In genomic region chr15:29014493-29014892, GRCh38 we compare ENCODE assay signal across 23 cellular contexts.
A peak's percentile ranks its signal among the peaks of the same experiment; 100 is the strongest.
DNase-seq lines count a peak whose midpoint lies in the region; ATAC-seq, FAIRE-seq and TF ChIP-seq lines count a peak whose summit lies in the region.
"Had no signal": no experiment of that assay in that cellular context is flagged by ENCODE, and none has a peak within 500 bp of the region (broad histone marks: within the 10 kb centered on the region; RNA-seq: fewer than 3 reads in every experiment).

No MANE protein-coding gene starts in this region.

- H3K4me1 Mint-ChIP-seq in activated naive CD8-positive, alpha-beta T cell (ENCODE audit: low read depth) = peaks cover 68% of the 10 kb centered on the region
- H3K4me1 Mint-ChIP-seq in activated naive CD8-positive, alpha-beta T cell treated with anti-CD3 and anti-CD28 coated beads, Interleukin-2, amount 50 U/mL, for 24 hours = peaks cover 43% of the 10 kb centered on the region
- H3K4me1 Mint-ChIP-seq in natural killer cell = peaks cover 40 to 48% of the 10 kb centered on the region in 2 donors
- H3K4me1 Mint-ChIP-seq: B cell had no signal

- H3K36me3 Mint-ChIP-seq in activated naive CD8-positive, alpha-beta T cell = peaks cover 2% of the 10 kb centered on the region
- peaks cover 6% of the 10 kb centered on the region for H3K36me3 Mint-ChIP-seq in activated naive CD8-positive, alpha-beta T cell treated with anti-CD3 and anti-CD28 coated beads, Interleukin-2, amount 50 U/mL, for 24 hours (ENCODE audit: low read depth)
- H3K36me3 Mint-ChIP-seq in natural killer cell = peaks cover 9% of the 10 kb centered on the region
- H3K36me3 Mint-ChIP-seq: IgD-negative memory B cell had no signal

- H3K9me3 ChIP-seq in K562 (replicated peaks; ENCODE audit: control insufficient read depth, insufficient read depth, low read depth, low read length) (no peaks in the 10 kb centered on the region), smooth muscle cell (replicated peaks; ENCODE audit: low read depth) (no peaks in the 10 kb centered on the region)
- H3K9me3 ChIP-seq: A549 had no signal

- no peaks in the 10 kb centered on the region for H3K9me3 Mint-ChIP-seq in activated naive CD8-positive, alpha-beta T cell (ENCODE audit: low read depth)
- no peaks in the 10 kb centered on the region for H3K9me3 Mint-ChIP-seq in activated naive CD8-positive, alpha-beta T cell treated with anti-CD3 and anti-CD28 coated beads, Interleukin-2, amount 50 U/mL, for 24 hours
- H3K9me3 Mint-ChIP-seq in natural killer cell = no peaks in the 10 kb centered on the region
- H3K9me3 Mint-ChIP-seq: IgD-negative memory B cell had no signal

- peak overlapping the region; percentile 42 for H3K27ac Mint-ChIP-seq in activated naive CD8-positive, alpha-beta T cell
- no peak overlapping the region for H3K27ac Mint-ChIP-seq in activated naive CD8-positive, alpha-beta T cell treated with anti-CD3 and anti-CD28 coated beads, Interleukin-2, amount 50 U/mL, for 24 hours
- peak overlapping the region; percentile 50 to 72 for H3K27ac Mint-ChIP-seq in natural killer cell
- H3K27ac Mint-ChIP-seq: B cell, IgD-negative memory B cell had no signal

- no peaks in the 10 kb centered on the region for H3K27me3 Mint-ChIP-seq in activated naive CD8-positive, alpha-beta T cell
- no peaks in the 10 kb centered on the region for H3K27me3 Mint-ChIP-seq in activated naive CD8-positive, alpha-beta T cell treated with anti-CD3 and anti-CD28 coated beads, Interleukin-2, amount 50 U/mL, for 24 hours
- H3K27me3 Mint-ChIP-seq in natural killer cell (ENCODE audit: low read depth in 2 of 2) = no peaks in the 10 kb centered on the region
- H3K27me3 Mint-ChIP-seq: B cell, IgD-negative memory B cell had no signal

- H3K79me2 ChIP-seq in K562 (ENCODE audit: control insufficient read depth, insufficient read depth, low read length) (no peaks in the 10 kb centered on the region), smooth muscle cell (ENCODE audit: low read depth) (no peaks in the 10 kb centered on the region)

- CTCF ChIA-PET in K562 (lab: Yijun Ruan, JAX; ENCODE audit: low intra/inter-chr PET ratio) = no interaction called here

- no peaks in the 10 kb centered on the region for H4K20me1 ChIP-seq in K562 (replicated peaks; ENCODE audit: control insufficient read depth, insufficient read depth, low read length)
- H4K20me1 ChIP-seq in smooth muscle cell (ENCODE audit: low read depth) = no peaks in the 10 kb centered on the region

- no peak overlapping the region for H3K4me3 Mint-ChIP-seq in activated naive CD8-positive, alpha-beta T cell
- H3K4me3 Mint-ChIP-seq in activated naive CD8-positive, alpha-beta T cell treated with anti-CD3 and anti-CD28 coated beads, Interleukin-2, amount 50 U/mL, for 24 hours = no peak overlapping the region
- no peak overlapping the region for H3K4me3 Mint-ChIP-seq in natural killer cell
- H3K4me3 Mint-ChIP-seq: B cell, IgD-negative memory B cell had no signal

- no peaks in the 10 kb centered on the region for H3K9me1 ChIP-seq in K562 (ENCODE audit: control insufficient read depth, insufficient read depth, low read length)

- FAIRE-seq in K562 (lab: Jason Lieb, UNC) = no peak
- FAIRE-seq: A549, D721Med, GM12878, RCC 7860 had no signal

- TF ChIP-seq CTCF in K562 (IDR thresholded peaks at IDR 0.05 in 2 of 3, conservative IDR thresholded peaks at IDR 0.05 in 1 of 3; ENCODE audit: insufficient read depth in 2 of 3, low read depth in 1 of 3, low read length in 3 of 3) = no peak
- no peak for TF ChIP-seq CTCF in natural killer cell (IDR thresholded peaks at IDR 0.05)
- no peak for TF ChIP-seq CTCF in smooth muscle cell (IDR thresholded peaks at IDR 0.05; ENCODE audit: borderline replicate concordance, insufficient read depth, poor library complexity, severe bottlenecking)

- H3K4me3 ChIP-seq in K562 = no peak overlapping the region
- no peak overlapping the region for H3K4me3 ChIP-seq in smooth muscle cell
- H3K4me3 ChIP-seq: A549, GM12878 had no signal

- no peak for TF ChIP-seq EP300 in K562 (IDR thresholded peaks at IDR 0.05; ENCODE audit: low read length)

- in situ Hi-C loops in K562 (cut with MboI) = no loop called here

- H3K4me1 ChIP-seq in K562 (replicated peaks in 1 of 2; ENCODE audit: control insufficient read depth in 2 of 2, insufficient read depth in 2 of 2, low read length in 2 of 2) (peaks cover 0 to 6% of the 10 kb centered on the region in 2 experiments; a peak in 2 of 5 replicates), smooth muscle cell (ENCODE audit: low read depth) (no peaks in the 10 kb centered on the region)

- no peak for TF ChIP-seq POLR2A in K562 (conservative IDR thresholded peaks at IDR 0.05)

- 17% methylated on average over 1 of the region's 1 CpG for WGBS in K562 (ENCODE audit: insufficient coverage, low coverage, missing lambda C conversion rate)
- 10% methylated on average over 1 of the region's 1 CpG for WGBS in smooth muscle cell (ENCODE audit: low lambda C conversion rate)

- no peak overlapping the region for H3K27ac ChIP-seq in K562 (ENCODE audit: extremely low read depth, low read depth, low read length)
- no peak overlapping the region for H3K27ac ChIP-seq in smooth muscle cell (ENCODE audit: low read depth)
- H3K27ac ChIP-seq: A549 had no signal

- POLR2A ChIA-PET in K562 (lab: Yijun Ruan, JAX) = interaction anchor here (0.5 to 1.4 kb wide), 3 partner anchors 88 to 544 kb away, joined by 3 to 5 read pairs (median 3); no protein-coding TSS in a partner anchor

- BruUV-seq in K562 (replicated peaks; lab: Mats Ljungman, UMichigan) = no TSS peak

- no peak for TF ChIP-seq RAD21 in K562 (CRISPR knock-in tag; conservative IDR thresholded peaks at IDR 0.05 in 1 of 2, IDR thresholded peaks at IDR 0.05 in 1 of 2)

- no peak overlapping the region for H3K4me2 ChIP-seq in K562 (ENCODE audit: insufficient read depth, low read length)
- H3K4me2 ChIP-seq in smooth muscle cell = no peak overlapping the region
- H3K4me2 ChIP-seq: A549 had no signal

- H3K27me3 ChIP-seq in K562 (ENCODE audit: control insufficient read depth in 2 of 2, insufficient read depth in 2 of 2, low read length in 2 of 2) (no peaks in the 10 kb centered on the region), smooth muscle cell (ENCODE audit: low read depth) (no peaks in the 10 kb centered on the region)

- no peak overlapping the region for H3K9ac ChIP-seq in K562 (ENCODE audit: insufficient read depth in 1 of 2, low read depth in 2 of 2, low read length in 2 of 2)
- H3K9ac ChIP-seq in smooth muscle cell (ENCODE audit: low read depth) = no peak overlapping the region

- no peak for DNase-seq in activated naive CD8-positive, alpha-beta T cell treated with anti-CD3 and anti-CD28 coated beads, Interleukin-2, amount 50 U/mL, for 24 hours
- DNase-seq in K562 (ENCODE audit: extremely low read depth in 1 of 4, low spot score in 3 of 4) (no peak), natural killer cell (no peak), smooth muscle cell (lab: John Stamatoyannopoulos, UW; ENCODE audit: unreplicated experiment) (no peak)
- DNase-seq: DMS53, GOT3, HCEC 1CT, Karpas-422, NCI-H1694, NCI-H2081, NCI-H446, NCI-H526, Right ventricle myocardium superior, SW 1271 had no signal

- H3F3A ChIP-seq in smooth muscle cell (ENCODE audit: low read depth) = peaks cover 5% of the 10 kb centered on the region

- H3K36me3 ChIP-seq in K562 (ENCODE audit: control insufficient read depth, insufficient read depth, low read length) (no peaks in the 10 kb centered on the region), smooth muscle cell (ENCODE audit: low read depth) (no peaks in the 10 kb centered on the region)

- ATAC-seq in activated naive CD8-positive, alpha-beta T cell treated with anti-CD3 and anti-CD28 coated beads, Interleukin-2, amount 50 U/mL, for 24 hours = no peak
- ATAC-seq in K562 (no peak), natural killer cell (no peak), HG02763 (IDR thresholded peaks at IDR 0.05; ENCODE audit: unreplicated experiment) (no peak), GM19023 (IDR thresholded peaks at IDR 0.05; ENCODE audit: unreplicated experiment) (no peak)
- ATAC-seq: A549, GM12878 had no signal

- intact Hi-C loops in K562 (cut with micrococcal nuclease) (no loop called here), natural killer cell (cut with micrococcal nuclease) (no loop called here)

- no peak overlapping the region for H2AFZ ChIP-seq in K562 (ENCODE audit: low read depth, low read length)
- no peak overlapping the region for H2AFZ ChIP-seq in smooth muscle cell (ENCODE audit: low read depth)

TF ChIP-seq in K562, 482 proteins besides CTCF, POLR2A, EP300 and RAD21:
- TF ChIP-seq ZFP91 (CRISPR knock-in tag; IDR thresholded peaks at IDR 0.05) (peak; percentile 49; the same call in 1 of the 2 replicates), ZBTB34 (CRISPR knock-in tag; IDR thresholded peaks at IDR 0.05) (no peak), ZNF347 (CRISPR knock-in tag; IDR thresholded peaks at IDR 0.05; ENCODE audit: low read depth) (no peak), ZNF384 (IDR thresholded peaks at IDR 0.05; ENCODE audit: low read depth, low read length) (peak; percentile 85)
